Comparison of ENCODE assay signal across 9 cellular contexts in genomic region chr5:34923694-34924461, GRCh38. TPM values are rescaled to one million over a fixed set of nuclear protein-coding genes. Genes with fewer than 3 reads are reported as not detected.
DNase-seq lines count a peak whose midpoint lies in the region; ATAC-seq and TF ChIP-seq lines count a peak whose summit lies in the region.
"Had no signal": no experiment of that assay in that cellular context is flagged by ENCODE, and none has a peak within 500 bp of the region (broad histone marks: within the 10 kb centered on the region; RNA-seq: fewer than 3 reads in every experiment).

No MANE protein-coding gene starts in this region.

- no peak for TF ChIP-seq POLR2A in sigmoid colon (IDR thresholded peaks at IDR 0.05)

- intact Hi-C loops in lower lobe of right lung (cut with DNase I) = no loop called here
- intact Hi-C loops in sigmoid colon (cut with DNase I) = no loop called here

- TF ChIP-seq CTCF in lower lobe of right lung (IDR thresholded peaks at IDR 0.05) (no peak), sigmoid colon (IDR thresholded peaks at IDR 0.05) (no peak)

- TF ChIP-seq EP300 in sigmoid colon (IDR thresholded peaks at IDR 0.05) = no peak

- 34 to 50% methylated on average over 3 of the region's 3 CpGs for WGBS in sigmoid colon, 2 donors

- peaks cover 79% of the 10 kb centered on the region for H3K36me3 ChIP-seq in lower lobe of right lung
- H3K36me3 ChIP-seq in sigmoid colon = peaks cover 0 to 78% (median 21%) of the 10 kb centered on the region in 4 donors

- peaks cover 21% of the 10 kb centered on the region for H3K4me1 ChIP-seq in lower lobe of right lung
- peaks cover 0 to 12% (median 6%) of the 10 kb centered on the region in 4 donors for H3K4me1 ChIP-seq in sigmoid colon

- H3K27ac ChIP-seq in lower lobe of right lung (no peak overlapping the region), sigmoid colon (peak overlapping the region in 1 of 4 donors; percentile 50)
- H3K27ac ChIP-seq: Peyer's patch had no signal

- H3K4me3 ChIP-seq in lower lobe of right lung (no peak overlapping the region), sigmoid colon (no peak overlapping the region)
- H3K4me3 ChIP-seq: Peyer's patch had no signal

- ATAC-seq in GM21529 (IDR thresholded peaks at IDR 0.05; ENCODE audit: unreplicated experiment) (peak; percentile 64), lower lobe of right lung (peak; percentile 80 to 86)

- no peaks in the 10 kb centered on the region for H3K27me3 ChIP-seq in lower lobe of right lung (ENCODE audit: low read depth)
- H3K27me3 ChIP-seq in sigmoid colon = no peaks in the 10 kb centered on the region
- H3K27me3 ChIP-seq: Peyer's patch had no signal

- H3K9me3 ChIP-seq in lower lobe of right lung (no peaks in the 10 kb centered on the region), sigmoid colon (no peaks in the 10 kb centered on the region)
- H3K9me3 ChIP-seq: Peyer's patch had no signal

- DNase-seq in DMS53 (lab: John Stamatoyannopoulos, UW) (peak; percentile 79), Kasumi-1 (lab: John Stamatoyannopoulos, UW) (peak; percentile 59 to 72), lower lobe of right lung (no peak), NCI-H1930 (lab: John Stamatoyannopoulos, UW) (no peak), NCI-H1105 (lab: John Stamatoyannopoulos, UW) (no peak), sigmoid colon (no peak)
- peak; percentile 4 for DNase-seq in activated gamma-delta T cell treated with anti-CD3 and anti-CD28 coated beads, Interleukin-2, amount 50 U/mL, for 16 hours (ENCODE audit: low read depth)

RNA-seq across cellular contexts. Expression of gene DNAJC21, which starts 5.5 kb away (rescaled TPM):
- 49.4 TPM for total RNA-seq in lower lobe of right lung
- 10 to 100 TPM; 40.6 to 47.1 (median 43.2) TPM for total RNA-seq in sigmoid colon
- polyA plus RNA-seq in sigmoid colon = 10 to 100 TPM; 26.4 to 33.1 (median 27.8) TPM

RNA-seq across cellular contexts. Expression of gene BRIX1, which starts 8.4 kb away (rescaled TPM):
- 17.6 TPM for total RNA-seq in lower lobe of right lung
- 10 to 100 TPM in 3 of 4 donors, 1 to 10 TPM in 1; 8.6 to 26.0 (median 20.3) TPM for total RNA-seq in sigmoid colon
- 10 to 100 TPM; 13.2 to 20.8 (median 14.3) TPM for polyA plus RNA-seq in sigmoid colon

RNA-seq across cellular contexts. Expression of gene RAD1, which starts 8.6 kb away (rescaled TPM):
- total RNA-seq in lower lobe of right lung = 25.6 TPM
- total RNA-seq in sigmoid colon = 10 to 100 TPM; 15.8 to 25.8 (median 20.0) TPM
- 10 to 100 TPM; 11.7 to 14.4 (median 13.6) TPM for polyA plus RNA-seq in sigmoid colon

Comparison
In these comparisons a context has a peak if more than half of its experiments do, and no peak if none do; other contexts are left out.
1. DNase-seq: peak in DMS53 (single experiment), Kasumi-1 (2 of 2) and activated gamma-delta T cell treated with anti-CD3 and anti-CD28 coated beads, Interleukin-2, amount 50 U/mL, for 16 hours (single experiment); none in lower lobe of right lung (single experiment), NCI-H1930 (0 of 2), NCI-H1105 (single experiment) and sigmoid colon (single experiment).